In genomic region chr9:113140896-113141295, GRCh38 we compare ENCODE assay signal across 4 cellular contexts. TPM values are rescaled to one million over a fixed set of nuclear protein-coding genes. Genes with fewer than 3 reads are reported as not detected.
A peak's percentile ranks its signal among the peaks of the same experiment; 100 is the strongest.
DNase-seq lines count a peak whose midpoint lies in the region; TF ChIP-seq lines count a peak whose summit lies in the region.
"Not testable (repeated sequence)": the region's sequence is repeated elsewhere in the genome, so short reads cannot be mapped to it uniquely, and the experiment has no call there.

No MANE protein-coding gene starts in this region.

- H3K9me3 ChIP-seq in parathyroid adenoma (ENCODE audit: control insufficient read depth, low read length), result not testable (repeated sequence)

- not testable (repeated sequence) for H3K79me2 ChIP-seq in parathyroid adenoma

- not testable (repeated sequence) for H3K27me3 ChIP-seq in dorsolateral prefrontal cortex; parathyroid adenoma (ENCODE audit: control insufficient read depth, insufficient read depth, low read length)

- DNase-seq in caudate nucleus (lab: John Stamatoyannopoulos, UW); dorsolateral prefrontal cortex; substantia nigra (lab: John Stamatoyannopoulos, UW): not testable (repeated sequence)

- H3K36me3 ChIP-seq in parathyroid adenoma (ENCODE audit: control insufficient read depth, insufficient read depth, low read length), result not testable (repeated sequence)

- not testable (repeated sequence) for H3K4me3 ChIP-seq in dorsolateral prefrontal cortex; parathyroid adenoma (ENCODE audit: low read depth, low read length)

- intact Hi-C loops in dorsolateral prefrontal cortex (cut with DNase I), result not testable (repeated sequence)

- TF ChIP-seq CTCF in dorsolateral prefrontal cortex (IDR thresholded peaks at IDR 0.05 in 54 of 56, conservative IDR thresholded peaks at IDR 0.05 in 2 of 56; ENCODE audit: low read depth in 1 of 56, partially characterized antibody in 56 of 56); parathyroid adenoma (IDR thresholded peaks at IDR 0.05): not testable (repeated sequence)

- peak overlapping the region; percentile 9 for H2AFZ ChIP-seq in parathyroid adenoma

- peaks cover 62% of the 10 kb centered on the region for H3K4me1 ChIP-seq in parathyroid adenoma

- not testable (repeated sequence) for H3K4me2 ChIP-seq in parathyroid adenoma (ENCODE audit: low read length)

- peak overlapping the region; percentile 92 for H3K27ac ChIP-seq in caudate nucleus (ENCODE audit: low read depth, low read length)
- H3K27ac ChIP-seq in dorsolateral prefrontal cortex, result peak overlapping the region; percentile 54 to 100 (median 98)
- peak overlapping the region; percentile 100 for H3K27ac ChIP-seq in parathyroid adenoma
- peak overlapping the region; percentile 98 for H3K27ac ChIP-seq in substantia nigra (ENCODE audit: low read depth, low read length, poor library complexity, severe bottlenecking)

- H3K9ac ChIP-seq in parathyroid adenoma, result not testable (repeated sequence)

RNA-seq across cellular contexts. Expression of gene SLC31A2, which starts 9.9 kb away (rescaled TPM):
- 100 to 1,000 TPM in 7 of 120 experiments, 10 to 100 TPM in 113; 10.6 to 211 (median 43.4) TPM for total RNA-seq in dorsolateral prefrontal cortex
